Comparison of ENCODE assay signal across 9 cellular contexts in the genomic region with DNA sequence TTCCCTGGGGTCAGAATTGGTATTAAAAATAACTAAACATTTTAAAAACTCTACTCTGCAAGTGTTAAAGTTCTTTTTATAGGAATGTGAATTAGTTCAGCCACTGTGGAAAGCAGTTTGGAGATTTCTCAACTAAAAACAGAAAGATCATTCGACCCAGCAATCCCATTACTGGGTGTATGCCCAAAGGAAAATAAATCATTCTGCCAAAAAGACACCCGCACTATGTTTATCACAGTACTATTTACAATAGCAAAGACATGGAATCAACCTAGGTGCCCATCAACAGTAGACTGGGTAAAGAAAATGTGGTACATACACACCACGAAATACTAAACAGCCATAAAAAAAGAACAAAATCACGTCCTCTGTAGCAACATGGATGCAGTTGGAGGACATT. TPM values are rescaled to one million over a fixed set of nuclear protein-coding genes. Genes with fewer than 3 reads are reported as not detected.
A peak's percentile ranks its signal among the peaks of the same experiment; 100 is the strongest.
DNase-seq lines count a peak whose midpoint lies in the region; ATAC-seq and TF ChIP-seq lines count a peak whose summit lies in the region.
"Had no signal": no experiment of that assay in that cellular context is flagged by ENCODE, and none has a peak within 500 bp of the region (broad histone marks: within the 10 kb centered on the region; RNA-seq: fewer than 3 reads in every experiment).

No MANE protein-coding gene starts in this region.

- no peak for TF ChIP-seq CTCF in A673 (conservative IDR thresholded peaks at IDR 0.05; ENCODE audit: low read depth, low read length)

- H3K27me3 Mint-ChIP-seq in activated T-cell treated with anti-CD3 and anti-CD28 coated beads, Interleukin-2, amount 50 U/mL, for 72 hours (ENCODE audit: low read depth): peaks cover 21% of the 10 kb centered on the region
- peaks cover 11% of the 10 kb centered on the region for H3K27me3 Mint-ChIP-seq in activated naive CD8-positive, alpha-beta T cell treated with anti-CD3 and anti-CD28 coated beads, Interleukin-2, amount 50 U/mL, for 24 hours
- peaks cover 12 to 15% of the 10 kb centered on the region in 2 donors for H3K27me3 Mint-ChIP-seq in stimulated activated naive B cell treated with anti-CD40 and anti-IgM and Interleukin-4, amounts not matched to agents 10 μg/mL and 1 μg/mL and 100 μg/mL, for 72 hours

- intact Hi-C loops in A673 (cut with micrococcal nuclease; ENCODE audit: unreplicated experiment): no loop called here

- CTCF ChIA-PET in A673 (lab: Charles Lee): no interaction called here

- H3K4me1 Mint-ChIP-seq in activated T-cell treated with anti-CD3 and anti-CD28 coated beads, Interleukin-2, amount 50 U/mL, for 72 hours (ENCODE audit: low read depth): peaks cover 18% of the 10 kb centered on the region
- peaks cover 20% of the 10 kb centered on the region for H3K4me1 Mint-ChIP-seq in activated naive CD8-positive, alpha-beta T cell treated with anti-CD3 and anti-CD28 coated beads, Interleukin-2, amount 50 U/mL, for 24 hours
- H3K4me1 Mint-ChIP-seq in stimulated activated naive B cell treated with anti-CD40 and anti-IgM and Interleukin-4, amounts not matched to agents 10 μg/mL and 1 μg/mL and 100 μg/mL, for 72 hours: peaks cover 11 to 20% of the 10 kb centered on the region in 2 donors

- no peak overlapping the region for H3K9ac ChIP-seq in iPS-18a (ENCODE audit: low read length)

- POLR2A ChIA-PET in A673 (lab: Charles Lee; ENCODE audit: low non-redundant PET): no interaction called here

- no peaks in the 10 kb centered on the region for H3K36me3 ChIP-seq in iPS-18a (ENCODE audit: control insufficient read depth, low read depth, low read length)
- H3K36me3 ChIP-seq in A673 (ENCODE audit: insufficient read depth, low read length, poor library complexity, severe bottlenecking): no peaks in the 10 kb centered on the region

- H3K4me1 ChIP-seq in iPS-18a (ENCODE audit: control insufficient read depth, low read depth, low read length): no peaks in the 10 kb centered on the region
- H3K4me1 ChIP-seq in A673 (ENCODE audit: insufficient read depth, low read length, poor library complexity, severe bottlenecking): peaks cover 4% of the 10 kb centered on the region

- H3K36me3 Mint-ChIP-seq in activated T-cell treated with anti-CD3 and anti-CD28 coated beads, Interleukin-2, amount 50 U/mL, for 72 hours (ENCODE audit: insufficient read depth in 2 of 2): peaks cover 0 to 1% of the 10 kb centered on the region in 2 donors
- H3K36me3 Mint-ChIP-seq in activated naive CD8-positive, alpha-beta T cell treated with anti-CD3 and anti-CD28 coated beads, Interleukin-2, amount 50 U/mL, for 24 hours (ENCODE audit: low read depth): peaks cover 7% of the 10 kb centered on the region
- H3K36me3 Mint-ChIP-seq in stimulated activated naive B cell treated with anti-CD40 and anti-IgM and Interleukin-4, amounts not matched to agents 10 μg/mL and 1 μg/mL and 100 μg/mL, for 72 hours: peaks cover 5 to 22% of the 10 kb centered on the region in 2 donors

- no peak for DNase-seq in activated T-cell treated with anti-CD3 and anti-CD28 coated beads, Interleukin-2, amount 50 U/mL, for 72 hours
- DNase-seq in activated T-cell treated with anti-CD3 and anti-CD28 coated beads, Interleukin-2, amount 50 U/mL, for 1 hour: no peak
- DNase-seq in activated naive CD8-positive, alpha-beta T cell treated with anti-CD3 and anti-CD28 coated beads, Interleukin-2, amount 50 U/mL, for 24 hours: no peak
- no peak for DNase-seq in stimulated activated naive B cell treated with anti-CD40 and anti-IgM and Interleukin-4, amounts not matched to agents 10 μg/mL and 1 μg/mL and 100 μg/mL, for 72 hours
- DNase-seq in H4 (ENCODE audit: low spot score): no peak
- DNase-seq in islet precursor cell: no peak
- DNase-seq in A673 (ENCODE audit: low spot score): no peak
- DNase-seq: activated naive CD4-positive, alpha-beta T cell had no signal

- BruUV-seq in A673 (replicated peaks; lab: Mats Ljungman, UMichigan): no TSS peak

- H3K9me3 Mint-ChIP-seq in activated T-cell treated with anti-CD3 and anti-CD28 coated beads, Interleukin-2, amount 50 U/mL, for 72 hours: no peaks in the 10 kb centered on the region
- H3K9me3 Mint-ChIP-seq in activated naive CD8-positive, alpha-beta T cell treated with anti-CD3 and anti-CD28 coated beads, Interleukin-2, amount 50 U/mL, for 24 hours: no peaks in the 10 kb centered on the region
- H3K9me3 Mint-ChIP-seq in stimulated activated naive B cell treated with anti-CD40 and anti-IgM and Interleukin-4, amounts not matched to agents 10 μg/mL and 1 μg/mL and 100 μg/mL, for 72 hours: peaks cover 0 to 3% of the 10 kb centered on the region in 2 donors

- H3K27me3 ChIP-seq in iPS-18a (ENCODE audit: control insufficient read depth, insufficient read depth, low read length): peaks cover 34% of the 10 kb centered on the region
- peaks cover 14% of the 10 kb centered on the region for H3K27me3 ChIP-seq in A673 (replicated peaks; ENCODE audit: insufficient read depth, low read depth, low read length, poor library complexity)

- H3K4me3 ChIP-seq in iPS-18a (ENCODE audit: low read length) (peak overlapping the region; percentile 48), A673 (ENCODE audit: low read depth, low read length, poor library complexity, severe bottlenecking) (no peak overlapping the region)

- ATAC-seq in activated T-cell treated with anti-CD3 and anti-CD28 coated beads, Interleukin-2, amount 50 U/mL, for 72 hours (replicated peaks in 1 of 2): no peak
- no peak for ATAC-seq in activated naive CD8-positive, alpha-beta T cell treated with anti-CD3 and anti-CD28 coated beads, Interleukin-2, amount 50 U/mL, for 24 hours
- no peak for ATAC-seq in stimulated activated naive B cell treated with anti-CD40 and anti-IgM and Interleukin-4, amounts not matched to agents 10 μg/mL and 1 μg/mL and 100 μg/mL, for 72 hours (replicated peaks)

- H3K27ac ChIP-seq in iPS-18a (ENCODE audit: low read length) (no peak overlapping the region), A673 (ENCODE audit: low read depth, low read length, poor library complexity, severe bottlenecking) (no peak overlapping the region)

- peak overlapping the region; percentile 59 to 72 for H3K4me3 Mint-ChIP-seq in activated T-cell treated with anti-CD3 and anti-CD28 coated beads, Interleukin-2, amount 50 U/mL, for 72 hours
- peak overlapping the region; percentile 43 for H3K4me3 Mint-ChIP-seq in activated naive CD8-positive, alpha-beta T cell treated with anti-CD3 and anti-CD28 coated beads, Interleukin-2, amount 50 U/mL, for 24 hours
- H3K4me3 Mint-ChIP-seq in stimulated activated naive B cell treated with anti-CD40 and anti-IgM and Interleukin-4, amounts not matched to agents 10 μg/mL and 1 μg/mL and 100 μg/mL, for 72 hours: peak overlapping the region; percentile 65 to 90

- H3K9me3 ChIP-seq in iPS-18a (ENCODE audit: control insufficient read depth, low read depth, low read length) (no peaks in the 10 kb centered on the region), A673 (ENCODE audit: low read depth, low read length, poor library complexity, severe bottlenecking) (no peaks in the 10 kb centered on the region)

- H3K27ac Mint-ChIP-seq in activated T-cell treated with anti-CD3 and anti-CD28 coated beads, Interleukin-2, amount 50 U/mL, for 72 hours: no peak overlapping the region
- no peak overlapping the region for H3K27ac Mint-ChIP-seq in activated naive CD8-positive, alpha-beta T cell treated with anti-CD3 and anti-CD28 coated beads, Interleukin-2, amount 50 U/mL, for 24 hours
- no peak overlapping the region for H3K27ac Mint-ChIP-seq in stimulated activated naive B cell treated with anti-CD40 and anti-IgM and Interleukin-4, amounts not matched to agents 10 μg/mL and 1 μg/mL and 100 μg/mL, for 72 hours

RNA-seq across cellular contexts. Expression of gene THSD1, which starts 0.7 kb away (rescaled TPM):
- total RNA-seq in activated T-cell treated with anti-CD3 and anti-CD28 coated beads, Interleukin-2, amount 50 U/mL, for 72 hours: under 1 TPM; 0.35 to 0.48 TPM
- 1.5 and 1.6 TPM in 2 replicates for total RNA-seq in H4 (2014; rRNA removed; shearing (Covaris generic))
- 0.13 and 0.39 TPM in 2 replicates for total RNA-seq in A673 (2021)

RNA-seq across cellular contexts. Expression of gene VPS36, which starts 43.8 kb away (rescaled TPM):
- total RNA-seq in activated T-cell treated with anti-CD3 and anti-CD28 coated beads, Interleukin-2, amount 50 U/mL, for 72 hours: 10 to 100 TPM; 38.8 to 40.2 TPM
- total RNA-seq in H4 (2014; rRNA removed; shearing (Covaris generic)): 17.9 and 26.7 TPM in 2 replicates
- total RNA-seq in A673 (2021): 48.4 and 52.9 TPM in 2 replicates

RNA-seq across cellular contexts. Expression of gene CKAP2, which starts 48.6 kb away (rescaled TPM):
- 10 to 100 TPM; 61.1 to 71.7 TPM for total RNA-seq in activated T-cell treated with anti-CD3 and anti-CD28 coated beads, Interleukin-2, amount 50 U/mL, for 72 hours
- total RNA-seq in H4 (2014; rRNA removed; shearing (Covaris generic)): 27.1 and 32.0 TPM in 2 replicates
- 104 and 105 TPM in 2 replicates for total RNA-seq in A673 (2021)
